15 cellular contexts compared by ENCODE assay signal in the genomic region with DNA sequence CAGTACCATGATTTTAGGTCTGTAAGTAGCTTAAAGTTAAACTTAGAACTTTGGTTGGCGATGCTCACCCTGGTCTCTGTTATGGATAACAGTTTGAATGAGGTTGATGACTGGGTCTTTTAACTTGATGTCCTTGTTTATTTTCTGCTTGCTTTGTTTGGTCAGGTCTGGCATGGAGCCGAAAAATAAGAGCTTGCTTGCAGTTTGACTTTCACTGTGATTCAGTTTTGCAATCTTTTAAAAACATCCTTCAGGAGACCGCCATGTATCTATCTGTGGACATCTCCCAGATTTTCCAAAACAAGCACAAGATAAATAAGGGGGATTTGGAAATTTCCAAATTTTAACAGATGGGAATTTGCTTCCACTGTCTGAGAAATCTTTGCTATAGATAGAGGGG.
DNase-seq lines count a peak whose midpoint lies in the region; ATAC-seq and TF ChIP-seq lines count a peak whose summit lies in the region.
"Had no signal": no experiment of that assay in that cellular context is flagged by ENCODE, and none has a peak within 500 bp of the region (broad histone marks: within the 10 kb centered on the region; RNA-seq: fewer than 3 reads in every experiment).

No MANE protein-coding gene starts in this region.

- no peak overlapping the region for H2AFZ ChIP-seq in fibroblast of lung (ENCODE audit: low read length)

- no peaks in the 10 kb centered on the region for H4K20me1 ChIP-seq in fibroblast of lung (ENCODE audit: control insufficient read depth, extremely low read depth, insufficient read depth, low read length)

- H3K27me3 ChIP-seq in left ventricle myocardium inferior (ENCODE audit: low read depth): no peaks in the 10 kb centered on the region
- no peaks in the 10 kb centered on the region for H3K27me3 ChIP-seq in fibroblast of lung (ENCODE audit: control insufficient read depth, insufficient read depth, low read length)
- no peaks in the 10 kb centered on the region for H3K27me3 ChIP-seq in vagina
- no peaks in the 10 kb centered on the region for H3K27me3 ChIP-seq in A673 (replicated peaks; ENCODE audit: insufficient read depth, low read depth, low read length, poor library complexity)

- no peak overlapping the region for H3K27ac Mint-ChIP-seq in activated naive CD4-positive, alpha-beta T cell treated with anti-CD3 and anti-CD28 coated beads for 36 hours
- H3K27ac Mint-ChIP-seq: activated T-helper 1 cell treated with anti-CD3 and anti-CD28 coated beads, Interleukin-12 subunit alpha, Interleukin-12 subunit beta, Interleukin-2, Interleukin-4 antibody, amounts not matched to agents 30 ng/mL and 10 ng/mL and 1 ng/mL, durations not matched to agents 14 hours and 24 hours and 36 hours; effector memory CD8-positive, alpha-beta T cell had no signal

- H3K4me3 ChIP-seq in left ventricle myocardium inferior (no peak overlapping the region), fibroblast of lung (replicated peaks in 1 of 4; ENCODE audit: control extremely low read depth in 1 of 4, insufficient read depth in 1 of 4, low read depth in 3 of 4, low read length in 4 of 4) (no peak overlapping the region), vagina (no peak overlapping the region), A673 (ENCODE audit: low read depth, low read length, poor library complexity, severe bottlenecking) (no peak overlapping the region)

- H3K4me2 ChIP-seq in fibroblast of lung (ENCODE audit: extremely low read depth, insufficient read depth, low read length): peak overlapping the region; percentile 45

- TF ChIP-seq CTCF in left ventricle myocardium inferior (IDR thresholded peaks at IDR 0.05; ENCODE audit: borderline replicate concordance): no peak
- TF ChIP-seq CTCF in fibroblast of lung (conservative IDR thresholded peaks at IDR 0.05 in 1 of 2, IDR thresholded peaks at IDR 0.05 in 1 of 2; ENCODE audit: low read depth in 1 of 2, low read length in 2 of 2): no peak
- no peak for TF ChIP-seq CTCF in vagina (IDR thresholded peaks at IDR 0.05)
- TF ChIP-seq CTCF in A673 (conservative IDR thresholded peaks at IDR 0.05; ENCODE audit: low read depth, low read length): no peak

- H3K36me3 Mint-ChIP-seq in activated naive CD4-positive, alpha-beta T cell treated with anti-CD3 and anti-CD28 coated beads for 36 hours (ENCODE audit: low read depth): no peaks in the 10 kb centered on the region

- BruUV-seq in A673 (replicated peaks; lab: Mats Ljungman, UMichigan): no TSS peak

- no peaks in the 10 kb centered on the region for H3K4me1 Mint-ChIP-seq in activated naive CD4-positive, alpha-beta T cell treated with anti-CD3 and anti-CD28 coated beads for 36 hours (ENCODE audit: low read depth)

- H3K4me1 ChIP-seq in left ventricle myocardium inferior (peaks cover 33% of the 10 kb centered on the region), fibroblast of lung (ENCODE audit: control insufficient read depth, extremely low read depth, insufficient read depth, low read length) (peaks cover 7% of the 10 kb centered on the region), vagina (peaks cover 12% of the 10 kb centered on the region), A673 (ENCODE audit: insufficient read depth, low read length, poor library complexity, severe bottlenecking) (peaks cover 19% of the 10 kb centered on the region)

- no peaks in the 10 kb centered on the region for H3K36me3 ChIP-seq in left ventricle myocardium inferior
- no peaks in the 10 kb centered on the region for H3K36me3 ChIP-seq in fibroblast of lung (ENCODE audit: control insufficient read depth, insufficient read depth, low read length)
- no peaks in the 10 kb centered on the region for H3K36me3 ChIP-seq in vagina
- H3K36me3 ChIP-seq in A673 (ENCODE audit: insufficient read depth, low read length, poor library complexity, severe bottlenecking): no peaks in the 10 kb centered on the region

- H3K9ac ChIP-seq in fibroblast of lung (ENCODE audit: insufficient read depth, low read length): no peak overlapping the region

- CTCF ChIA-PET in activated naive CD4-positive, alpha-beta T cell treated with anti-CD3 and anti-CD28 coated beads for 36 hours (lab: Charles Lee): no interaction called here
- CTCF ChIA-PET in A673 (lab: Charles Lee): no interaction called here

- intact Hi-C loops in left ventricle myocardium inferior (cut with micrococcal nuclease): no loop called here
- intact Hi-C loops in left cardiac atrium (cut with DNase I): no loop called here
- intact Hi-C loops in vagina (cut with DNase I): no loop called here
- intact Hi-C loops in activated naive CD4-positive, alpha-beta T cell treated with anti-CD3 and anti-CD28 coated beads for 36 hours (cut with micrococcal nuclease): no loop called here
- intact Hi-C loops in A673 (cut with micrococcal nuclease; ENCODE audit: unreplicated experiment): no loop called here

- peaks cover 9% of the 10 kb centered on the region for H3K27me3 Mint-ChIP-seq in activated naive CD4-positive, alpha-beta T cell treated with anti-CD3 and anti-CD28 coated beads for 36 hours (ENCODE audit: low read depth)

- H3K27ac ChIP-seq in left ventricle myocardium inferior (replicated peaks) (peak overlapping the region; percentile 30), fibroblast of lung (ENCODE audit: insufficient read depth, low read length) (no peak overlapping the region), vagina (peak overlapping the region; percentile 52), A673 (ENCODE audit: low read depth, low read length, poor library complexity, severe bottlenecking) (no peak overlapping the region)

- POLR2A ChIA-PET in A673 (lab: Charles Lee; ENCODE audit: low non-redundant PET): no interaction called here

- no peak for ATAC-seq in left cardiac atrium
- ATAC-seq: effector memory CD8-positive, alpha-beta T cell had no signal

- no peaks in the 10 kb centered on the region for H3K9me3 Mint-ChIP-seq in activated naive CD4-positive, alpha-beta T cell treated with anti-CD3 and anti-CD28 coated beads for 36 hours
- H3K9me3 Mint-ChIP-seq: activated T-helper 1 cell treated with anti-CD3 and anti-CD28 coated beads, Interleukin-12 subunit alpha, Interleukin-12 subunit beta, Interleukin-2, Interleukin-4 antibody, amounts not matched to agents 30 ng/mL and 10 ng/mL and 1 ng/mL, durations not matched to agents 14 hours and 24 hours and 36 hours; effector memory CD8-positive, alpha-beta T cell had no signal

- no peaks in the 10 kb centered on the region for H3K9me3 ChIP-seq in left ventricle myocardium inferior (replicated peaks)
- no peaks in the 10 kb centered on the region for H3K9me3 ChIP-seq in fibroblast of lung (ENCODE audit: control insufficient read depth, insufficient read depth, low read depth, low read length)
- H3K9me3 ChIP-seq in vagina: no peaks in the 10 kb centered on the region
- no peaks in the 10 kb centered on the region for H3K9me3 ChIP-seq in A673 (ENCODE audit: low read depth, low read length, poor library complexity, severe bottlenecking)

- TF ChIP-seq POLR2A in vagina (IDR thresholded peaks at IDR 0.05): no peak

- H3K4me3 Mint-ChIP-seq in activated naive CD4-positive, alpha-beta T cell treated with anti-CD3 and anti-CD28 coated beads for 36 hours: no peak overlapping the region
- H3K4me3 Mint-ChIP-seq: activated T-helper 1 cell treated with anti-CD3 and anti-CD28 coated beads, Interleukin-12 subunit alpha, Interleukin-12 subunit beta, Interleukin-2, Interleukin-4 antibody, amounts not matched to agents 30 ng/mL and 10 ng/mL and 1 ng/mL, durations not matched to agents 14 hours and 24 hours and 36 hours; effector memory CD8-positive, alpha-beta T cell had no signal

- H3K79me2 ChIP-seq in fibroblast of lung (ENCODE audit: control insufficient read depth, insufficient read depth, low read length): no peaks in the 10 kb centered on the region

- DNase-seq in left ventricle myocardium inferior: no peak
- DNase-seq in left cardiac atrium: no peak
- peak in 1 of 2 donors; percentile 86 for DNase-seq in fibroblast of lung (ENCODE audit: low read depth in 2 of 2)
- DNase-seq in myocyte (ENCODE audit: low read depth): peak; percentile 62
- DNase-seq in vagina (ENCODE audit: extremely low spot score in 2 of 2): no peak
- DNase-seq in activated naive CD4-positive, alpha-beta T cell treated with anti-CD3 and anti-CD28 coated beads for 36 hours: no peak
- DNase-seq in mesenteric fat pad (ENCODE audit: low spot score): no peak
- DNase-seq in A673 (ENCODE audit: low spot score): no peak
- DNase-seq: activated CD4-positive, alpha-beta T cell treated with anti-CD3 and anti-CD28 coated beads, Interleukin-2, amount 50 U/mL, for 48 hours; aorta; DMS79; effector memory CD8-positive, alpha-beta T cell; head of caudate nucleus; MM.1S had no signal

Comparison
In these comparisons a context has a peak if more than half of its experiments do, and no peak if none do; other contexts are left out.
1. H3K27ac ChIP-seq: peak in left ventricle myocardium inferior (single experiment) and vagina (single experiment); none in fibroblast of lung (single experiment) and A673 (single experiment).